In the genomic region with DNA sequence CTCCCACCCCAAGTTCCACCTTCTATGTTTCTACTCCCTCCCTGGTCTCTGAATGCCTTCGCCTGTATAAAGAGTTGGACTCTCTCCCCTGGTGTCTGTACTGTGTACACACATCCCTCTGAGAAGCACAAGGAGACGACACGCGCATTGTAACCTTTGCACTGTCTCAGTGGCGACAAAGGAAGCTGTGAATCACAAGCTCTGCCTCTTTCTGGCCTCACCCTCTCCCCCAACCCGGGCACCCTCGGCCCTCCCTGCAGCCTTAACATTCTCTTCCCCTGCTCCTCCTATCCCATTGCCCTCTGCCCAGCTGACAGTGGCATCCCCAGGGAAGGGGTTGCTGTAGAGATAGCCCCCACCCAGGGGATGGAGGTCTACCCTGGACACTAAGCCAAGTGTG, we compare ENCODE assay signal across 1 cellular context.
TF ChIP-seq lines count a peak whose summit lies in the region.

No MANE protein-coding gene starts in this region.

TF ChIP-seq in HepG2, 621 proteins besides CTCF, POLR2A, EP300 and RAD21 (continues in another document):
- TF ChIP-seq ZFP36L1 (CRISPR knock-in tag; IDR thresholded peaks at IDR 0.05) (peak; percentile 69; the same call in 1 of the 2 replicates), ZNF7 (CRISPR knock-in tag; IDR thresholded peaks at IDR 0.05) (no peak), ZNF724P (CRISPR knock-in tag; IDR thresholded peaks at IDR 0.05; ENCODE audit: borderline replicate concordance) (no peak), DZIP1 (CRISPR knock-in tag; IDR thresholded peaks at IDR 0.05) (no peak), ZNF224 (CRISPR knock-in tag; IDR thresholded peaks at IDR 0.05) (no peak), ELF4 (CRISPR knock-in tag; IDR thresholded peaks at IDR 0.05; ENCODE audit: borderline replicate concordance) (no peak), RBFOX2 (IDR thresholded peaks at IDR 0.05; ENCODE audit: low read depth, low read length) (no peak), CREBL2 (CRISPR knock-in tag; IDR thresholded peaks at IDR 0.05; ENCODE audit: borderline replicate concordance) (no peak), MLLT10 (CRISPR knock-in tag; IDR thresholded peaks at IDR 0.05) (no peak), ZNF382 (CRISPR knock-in tag; IDR thresholded peaks at IDR 0.05; ENCODE audit: borderline replicate concordance) (no peak), HOXD1 (CRISPR knock-in tag; IDR thresholded peaks at IDR 0.05) (no peak), ZNF572 (CRISPR knock-in tag; IDR thresholded peaks at IDR 0.05) (no peak), ZNF547 (CRISPR knock-in tag; IDR thresholded peaks at IDR 0.05) (no peak), THRA (CRISPR knock-in tag; IDR thresholded peaks at IDR 0.05; ENCODE audit: borderline replicate concordance) (no peak), ZNF446 (CRISPR knock-in tag; IDR thresholded peaks at IDR 0.05) (no peak), PITX1 (CRISPR knock-in tag; IDR thresholded peaks at IDR 0.05) (no peak), MEF2D (CRISPR knock-in tag; IDR thresholded peaks at IDR 0.05) (no peak), CBX5 (CRISPR knock-in tag; IDR thresholded peaks at IDR 0.05; ENCODE audit: borderline replicate concordance) (peak; percentile 26; the same call in 1 of the 2 replicates), HOXA9 (CRISPR knock-in tag; IDR thresholded peaks at IDR 0.05; ENCODE audit: borderline replicate concordance) (no peak), SCMH1 (CRISPR knock-in tag; IDR thresholded peaks at IDR 0.05; ENCODE audit: borderline replicate concordance) (no peak), JDP2 (CRISPR knock-in tag; IDR thresholded peaks at IDR 0.05; ENCODE audit: borderline replicate concordance) (no peak), IKZF4 (CRISPR knock-in tag; IDR thresholded peaks at IDR 0.05; ENCODE audit: borderline replicate concordance, low read depth, not compliant biosample characterization) (no peak), SRF (IDR thresholded peaks at IDR 0.05; ENCODE audit: low read depth, low read length) (no peak), ARNT2 (CRISPR knock-in tag; IDR thresholded peaks at IDR 0.05; ENCODE audit: low read depth) (no peak), THAP8 (CRISPR knock-in tag; IDR thresholded peaks at IDR 0.05; ENCODE audit: borderline replicate concordance) (no peak), MTF1 (CRISPR knock-in tag; IDR thresholded peaks at IDR 0.05) (no peak), MAF1 (CRISPR knock-in tag; IDR thresholded peaks at IDR 0.05; ENCODE audit: borderline replicate concordance) (no peak), CREM (IDR thresholded peaks at IDR 0.05) (peak; percentile 41; the same call in 1 of the 2 replicates), CREM (CRISPR knock-in tag; IDR thresholded peaks at IDR 0.05) (no peak), STAG1 (CRISPR knock-in tag; IDR thresholded peaks at IDR 0.05) (no peak), ZNF562 (CRISPR knock-in tag; IDR thresholded peaks at IDR 0.05; ENCODE audit: borderline replicate concordance) (no peak), SNAPC2 (CRISPR knock-in tag; IDR thresholded peaks at IDR 0.05) (no peak), ATF6 (CRISPR knock-in tag; conservative IDR thresholded peaks at IDR 0.05) (no peak), ATAD3A (CRISPR knock-in tag; IDR thresholded peaks at IDR 0.05) (no peak), GATAD1 (CRISPR knock-in tag; IDR thresholded peaks at IDR 0.05) (peak; percentile 43; the same call in 1 of the 2 replicates), ZIK1 (CRISPR knock-in tag; IDR thresholded peaks at IDR 0.05; ENCODE audit: borderline replicate concordance, low read depth) (no peak), TEAD3 (CRISPR knock-in tag; optimal IDR thresholded peaks at IDR 0.05; ENCODE audit: borderline replicate concordance) (no peak), ATRX (CRISPR knock-in tag; IDR thresholded peaks at IDR 0.05; ENCODE audit: borderline replicate concordance) (no peak), MEIS2 (CRISPR knock-in tag; IDR thresholded peaks at IDR 0.05) (no peak), POLR2AphosphoS5 (IDR thresholded peaks at IDR 0.05; ENCODE audit: low read depth, low read length) (peak; percentile 48; the same call in 1 of the 2 replicates), MED13 (CRISPR knock-in tag; IDR thresholded peaks at IDR 0.05) (no peak), ZNF749 (CRISPR knock-in tag; IDR thresholded peaks at IDR 0.05; ENCODE audit: borderline replicate concordance) (no peak), MZF1 (CRISPR knock-in tag; IDR thresholded peaks at IDR 0.05; ENCODE audit: borderline replicate concordance) (no peak)
- TF ChIP-seq, protein P1, sequence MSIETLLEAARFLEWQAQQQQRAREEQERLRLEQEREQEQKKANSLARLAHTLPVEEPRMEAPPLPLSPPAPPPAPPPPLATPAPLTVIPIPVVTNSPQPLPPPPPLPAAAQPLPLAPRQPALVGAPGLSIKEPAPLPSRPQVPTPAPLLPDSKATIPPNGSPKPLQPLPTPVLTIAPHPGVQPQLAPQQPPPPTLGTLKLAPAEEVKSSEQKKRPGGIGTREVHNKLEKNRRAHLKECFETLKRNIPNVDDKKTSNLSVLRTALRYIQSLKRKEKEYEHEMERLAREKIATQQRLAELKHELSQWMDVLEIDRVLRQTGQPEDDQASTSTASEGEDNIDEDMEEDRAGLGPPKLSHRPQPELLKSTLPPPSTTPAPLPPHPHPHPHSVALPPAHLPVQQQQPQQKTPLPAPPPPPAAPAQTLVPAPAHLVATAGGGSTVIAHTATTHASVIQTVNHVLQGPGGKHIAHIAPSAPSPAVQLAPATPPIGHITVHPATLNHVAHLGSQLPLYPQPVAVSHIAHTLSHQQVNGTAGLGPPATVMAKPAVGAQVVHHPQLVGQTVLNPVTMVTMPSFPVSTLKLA (IDR thresholded peaks at IDR 0.05), result no peak
- TF ChIP-seq, protein P2, sequence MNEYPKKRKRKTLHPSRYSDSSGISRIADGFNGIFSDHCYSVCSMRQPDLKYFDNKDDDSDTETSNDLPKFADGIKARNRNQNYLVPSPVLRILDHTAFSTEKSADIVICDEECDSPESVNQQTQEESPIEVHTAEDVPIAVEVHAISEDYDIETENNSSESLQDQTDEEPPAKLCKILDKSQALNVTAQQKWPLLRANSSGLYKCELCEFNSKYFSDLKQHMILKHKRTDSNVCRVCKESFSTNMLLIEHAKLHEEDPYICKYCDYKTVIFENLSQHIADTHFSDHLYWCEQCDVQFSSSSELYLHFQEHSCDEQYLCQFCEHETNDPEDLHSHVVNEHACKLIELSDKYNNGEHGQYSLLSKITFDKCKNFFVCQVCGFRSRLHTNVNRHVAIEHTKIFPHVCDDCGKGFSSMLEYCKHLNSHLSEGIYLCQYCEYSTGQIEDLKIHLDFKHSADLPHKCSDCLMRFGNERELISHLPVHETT (CRISPR knock-in tag; conservative IDR thresholded peaks at IDR 0.05), result no peak
- TF ChIP-seq, protein P3, sequence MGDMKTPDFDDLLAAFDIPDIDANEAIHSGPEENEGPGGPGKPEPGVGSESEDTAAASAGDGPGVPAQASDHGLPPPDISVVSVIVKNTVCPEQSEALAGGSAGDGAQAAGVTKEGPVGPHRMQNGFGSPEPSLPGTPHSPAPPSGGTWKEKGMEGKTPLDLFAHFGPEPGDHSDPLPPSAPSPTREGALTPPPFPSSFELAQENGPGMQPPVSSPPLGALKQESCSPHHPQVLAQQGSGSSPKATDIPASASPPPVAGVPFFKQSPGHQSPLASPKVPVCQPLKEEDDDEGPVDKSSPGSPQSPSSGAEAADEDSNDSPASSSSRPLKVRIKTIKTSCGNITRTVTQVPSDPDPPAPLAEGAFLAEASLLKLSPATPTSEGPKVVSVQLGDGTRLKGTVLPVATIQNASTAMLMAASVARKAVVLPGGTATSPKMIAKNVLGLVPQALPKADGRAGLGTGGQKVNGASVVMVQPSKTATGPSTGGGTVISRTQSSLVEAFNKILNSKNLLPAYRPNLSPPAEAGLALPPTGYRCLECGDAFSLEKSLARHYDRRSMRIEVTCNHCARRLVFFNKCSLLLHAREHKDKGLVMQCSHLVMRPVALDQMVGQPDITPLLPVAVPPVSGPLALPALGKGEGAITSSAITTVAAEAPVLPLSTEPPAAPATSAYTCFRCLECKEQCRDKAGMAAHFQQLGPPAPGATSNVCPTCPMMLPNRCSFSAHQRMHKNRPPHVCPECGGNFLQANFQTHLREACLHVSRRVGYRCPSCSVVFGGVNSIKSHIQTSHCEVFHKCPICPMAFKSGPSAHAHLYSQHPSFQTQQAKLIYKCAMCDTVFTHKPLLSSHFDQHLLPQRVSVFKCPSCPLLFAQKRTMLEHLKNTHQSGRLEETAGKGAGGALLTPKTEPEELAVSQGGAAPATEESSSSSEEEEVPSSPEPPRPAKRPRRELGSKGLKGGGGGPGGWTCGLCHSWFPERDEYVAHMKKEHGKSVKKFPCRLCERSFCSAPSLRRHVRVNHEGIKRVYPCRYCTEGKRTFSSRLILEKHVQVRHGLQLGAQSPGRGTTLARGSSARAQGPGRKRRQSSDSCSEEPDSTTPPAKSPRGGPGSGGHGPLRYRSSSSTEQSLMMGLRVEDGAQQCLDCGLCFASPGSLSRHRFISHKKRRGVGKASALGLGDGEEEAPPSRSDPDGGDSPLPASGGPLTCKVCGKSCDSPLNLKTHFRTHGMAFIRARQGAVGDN (CRISPR knock-in tag; IDR thresholded peaks at IDR 0.05), result peak; percentile 73
- TF ChIP-seq, protein P4, sequence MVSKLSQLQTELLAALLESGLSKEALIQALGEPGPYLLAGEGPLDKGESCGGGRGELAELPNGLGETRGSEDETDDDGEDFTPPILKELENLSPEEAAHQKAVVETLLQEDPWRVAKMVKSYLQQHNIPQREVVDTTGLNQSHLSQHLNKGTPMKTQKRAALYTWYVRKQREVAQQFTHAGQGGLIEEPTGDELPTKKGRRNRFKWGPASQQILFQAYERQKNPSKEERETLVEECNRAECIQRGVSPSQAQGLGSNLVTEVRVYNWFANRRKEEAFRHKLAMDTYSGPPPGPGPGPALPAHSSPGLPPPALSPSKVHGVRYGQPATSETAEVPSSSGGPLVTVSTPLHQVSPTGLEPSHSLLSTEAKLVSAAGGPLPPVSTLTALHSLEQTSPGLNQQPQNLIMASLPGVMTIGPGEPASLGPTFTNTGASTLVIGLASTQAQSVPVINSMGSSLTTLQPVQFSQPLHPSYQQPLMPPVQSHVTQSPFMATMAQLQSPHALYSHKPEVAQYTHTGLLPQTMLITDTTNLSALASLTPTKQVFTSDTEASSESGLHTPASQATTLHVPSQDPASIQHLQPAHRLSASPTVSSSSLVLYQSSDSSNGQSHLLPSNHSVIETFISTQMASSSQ (IDR thresholded peaks at IDR 0.05; ENCODE audit: low read depth), result no peak
- TF ChIP-seq, protein P4 (CRISPR knock-in tag; IDR thresholded peaks at IDR 0.05; ENCODE audit: borderline replicate concordance), result no peak
